ENCODE assay signal across 8 cellular contexts in the genomic region with DNA sequence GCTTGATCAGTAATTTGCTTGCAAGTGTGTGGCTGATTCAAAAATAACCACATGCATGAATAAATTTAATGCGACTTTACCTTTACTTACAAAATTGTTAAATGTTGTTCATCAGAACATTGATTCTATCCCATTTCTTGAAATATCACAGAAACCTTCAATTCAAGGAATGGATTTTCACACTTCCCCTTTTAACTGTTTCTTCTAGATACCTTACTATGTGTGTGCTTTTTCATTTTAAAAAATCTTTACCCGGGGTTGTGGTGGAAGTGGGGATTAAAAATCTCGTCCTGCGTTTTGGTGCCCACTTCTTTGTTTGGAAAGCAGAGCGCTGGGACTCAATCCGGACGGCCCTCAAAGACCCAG. TPM values are rescaled to one million over a fixed set of nuclear protein-coding genes. Genes with fewer than 3 reads are reported as not detected.
A peak's percentile ranks its signal among the peaks of the same experiment; 100 is the strongest.
DNase-seq lines count a peak whose midpoint lies in the region; ATAC-seq and TF ChIP-seq lines count a peak whose summit lies in the region.

No MANE protein-coding gene starts in this region.

- peak overlapping the region; percentile 92 to 98 (median 96) for H3K4me3 Mint-ChIP-seq in IgD-negative memory B cell

- TF ChIP-seq POLR2A in GM18505 (IDR thresholded peaks at IDR 0.05; ENCODE audit: borderline replicate concordance, extremely low read depth, insufficient read depth, insufficient read length) = no peak

- H3K9ac ChIP-seq in rectal smooth muscle tissue (ENCODE audit: low read length) = peak overlapping the region; percentile 32

- peaks cover 2% of the 10 kb centered on the region for H3K27me3 ChIP-seq in rectal smooth muscle tissue (ENCODE audit: control insufficient read depth, insufficient read depth, low read length)

- no peak for TF ChIP-seq CTCF in fibroblast of mammary gland (conservative IDR thresholded peaks at IDR 0.05; ENCODE audit: control insufficient read depth, insufficient read depth, low read depth, low read length)

- DNase-seq in fibroblast of mammary gland (ENCODE audit: low read depth) = no peak
- DNase-seq in hippocampal formation (lab: John Stamatoyannopoulos, UW) = no peak
- DNase-seq in SK-N-DZ (ENCODE audit: low spot score) = no peak
- no peak for DNase-seq in glomerular visceral epithelial cell (ENCODE audit: extremely low spot score)

- H3K4me1 Mint-ChIP-seq in IgD-negative memory B cell = peaks cover 35 to 43% (median 37%) of the 10 kb centered on the region in 3 donors

- H3K9me3 Mint-ChIP-seq in IgD-negative memory B cell = no peaks in the 10 kb centered on the region

- H3K4me3 ChIP-seq in fibroblast of mammary gland (ENCODE audit: control insufficient read depth, low read depth, low read length) (peak overlapping the region; percentile 68), rectal smooth muscle tissue (ENCODE audit: low read length) (peak overlapping the region; percentile 70)

- peak overlapping the region; percentile 95 for H3K27ac ChIP-seq in rectal smooth muscle tissue (ENCODE audit: low read depth, low read length)

- H3K4me1 ChIP-seq in rectal smooth muscle tissue (ENCODE audit: control insufficient read depth, insufficient read depth, low read length) = peaks cover 6% of the 10 kb centered on the region

- peak overlapping the region; percentile 88 to 95 (median 89) for H3K27ac Mint-ChIP-seq in IgD-negative memory B cell

- ATAC-seq in GM18505 (IDR thresholded peaks at IDR 0.05; ENCODE audit: unreplicated experiment) = peak; percentile 5
- ATAC-seq in HG02759 (IDR thresholded peaks at IDR 0.05; ENCODE audit: unreplicated experiment) = no peak

- H3K36me3 ChIP-seq in rectal smooth muscle tissue (ENCODE audit: control insufficient read depth, insufficient read depth, low read length) = no peaks in the 10 kb centered on the region

- no peaks in the 10 kb centered on the region for H3K27me3 Mint-ChIP-seq in IgD-negative memory B cell

- no peaks in the 10 kb centered on the region for H3K36me3 Mint-ChIP-seq in IgD-negative memory B cell

RNA-seq across cellular contexts. Expression of a gene that starts 5.8 kb away (rescaled TPM):
- 238 TPM for polyA plus RNA-seq in IgD-negative memory B cell
- not detected in 2 replicates for polyA plus RNA-seq in SK-N-DZ (2014; cell fraction: cytosol; rRNA removed)
- polyA plus RNA-seq in SK-N-DZ (2014; cell fraction: nucleus; rRNA removed) = not detected in 2 replicates
